Comparison of ENCODE assay signal across 20 cellular contexts in genomic region chr9:24391095-24391494, GRCh38.
DNase-seq lines count a peak whose midpoint lies in the region; ATAC-seq, FAIRE-seq and TF ChIP-seq lines count a peak whose summit lies in the region.
"Had no signal": no experiment of that assay in that cellular context is flagged by ENCODE, and none has a peak within 500 bp of the region (broad histone marks: within the 10 kb centered on the region; RNA-seq: fewer than 3 reads in every experiment).

No MANE protein-coding gene starts in this region.

- H3K27me3 ChIP-seq in NT2/D1 (ENCODE audit: insufficient read depth, insufficient read length) (no peaks in the 10 kb centered on the region), H1 (replicated peaks in 1 of 4; ENCODE audit: control insufficient read depth in 3 of 4, extremely low read depth in 1 of 4, insufficient read depth in 3 of 4, low read length in 3 of 4) (no peaks in the 10 kb centered on the region), neuronal stem cell (ENCODE audit: control insufficient read depth in 3 of 3, insufficient read depth in 3 of 3, low read depth in 1 of 3, low read length in 3 of 3) (no peaks in the 10 kb centered on the region)
- H3K27me3 ChIP-seq: BLaER1 had no signal

- no peak overlapping the region for H2BK5ac ChIP-seq in H1 (ENCODE audit: low read depth, low read length)
- H2BK5ac ChIP-seq in neuronal stem cell (ENCODE audit: low read length), result no peak overlapping the region

- H2BK15ac ChIP-seq in H1 (ENCODE audit: low read length), result no peak overlapping the region
- H2BK15ac ChIP-seq in neuronal stem cell (ENCODE audit: low read length), result no peak overlapping the region

- H2AFZ ChIP-seq in H1 (ENCODE audit: low read length), result peak overlapping the region; percentile 32; the same call in 1 of the 2 replicates
- no peak overlapping the region for H2AFZ ChIP-seq in neuronal stem cell (ENCODE audit: low read length)

- H3K79me1 ChIP-seq in H1 (ENCODE audit: low read depth, low read length) (no peaks in the 10 kb centered on the region), neuronal stem cell (ENCODE audit: low read depth, low read length) (no peaks in the 10 kb centered on the region)

- H3K27ac ChIP-seq in H1 (ENCODE audit: low read depth, low read length) (no peak overlapping the region), neuronal stem cell (replicated peaks; ENCODE audit: low read length) (no peak overlapping the region)
- H3K27ac ChIP-seq: 22Rv1, BLaER1, C4-2B had no signal

- H4K5ac ChIP-seq in H1 (ENCODE audit: insufficient read length, low read depth, low read length), result no peak overlapping the region

- no peak overlapping the region for H2BK20ac ChIP-seq in H1 (ENCODE audit: low read length)

- no peak for TF ChIP-seq CTCF in H1 (IDR thresholded peaks at IDR 0.05; ENCODE audit: control extremely low read depth in 1 of 3, insufficient read depth in 1 of 3, low read depth in 1 of 3, low read length in 3 of 3)
- no peak for TF ChIP-seq CTCF in natural killer cell (IDR thresholded peaks at IDR 0.05)

- no peak overlapping the region for H3K4me3 ChIP-seq in NT2/D1 (ENCODE audit: insufficient read length, low read depth)
- H3K4me3 ChIP-seq in H1 (ENCODE audit: extremely low read depth in 1 of 4, insufficient read depth in 2 of 4, low read depth in 3 of 4, low read length in 4 of 4), result no peak overlapping the region
- no peak overlapping the region for H3K4me3 ChIP-seq in neuronal stem cell (ENCODE audit: low read length in 2 of 2)
- H3K4me3 ChIP-seq: BLaER1 had no signal

- H3K4me1 ChIP-seq in NT2/D1 (ENCODE audit: insufficient read depth, insufficient read length) (peaks cover 3% of the 10 kb centered on the region), H1 (replicated peaks in 1 of 4; ENCODE audit: control insufficient read depth in 3 of 4, insufficient read depth in 4 of 4, low read length in 3 of 4) (no peaks in the 10 kb centered on the region), neuronal stem cell (ENCODE audit: control insufficient read depth in 2 of 2, insufficient read depth in 1 of 2, low read depth in 1 of 2, low read length in 2 of 2) (no peaks in the 10 kb centered on the region)
- H3K4me1 ChIP-seq: BLaER1, Caco-2 had no signal

- 93% methylated on average over 4 of the region's 4 CpGs; no CpG with 5 or more reads in 1 of the 2 experiments for WGBS in H1 (ENCODE audit: extremely low coverage in 1 of 2, insufficient coverage in 1 of 2, insufficient read length in 1 of 2, insufficient replicate concordance in 2 of 2, low coverage in 1 of 2, low lambda C conversion rate in 2 of 2, missing lambda C conversion rate in 1 of 2), 2 experiments
- WGBS in neuronal stem cell (ENCODE audit: extremely low coverage in 2 of 2, insufficient read length in 2 of 2, insufficient replicate concordance in 1 of 2), 2 donors, result no CpG with 5 or more reads among the region's 4 CpGs

- H3K27ac Mint-ChIP-seq in natural killer cell, result no peak overlapping the region
- H3K27ac Mint-ChIP-seq: B cell; CD4-positive, CD25-positive, alpha-beta regulatory T cell; CD8-positive, alpha-beta T cell; H9 had no signal

- no peak overlapping the region for H3K4me3 Mint-ChIP-seq in natural killer cell
- H3K4me3 Mint-ChIP-seq: B cell; CD4-positive, CD25-positive, alpha-beta regulatory T cell; CD8-positive, alpha-beta T cell; H9 had no signal

- H4K8ac ChIP-seq in H1 (ENCODE audit: extremely low read depth, insufficient read depth, low read length) (no peak overlapping the region), neuronal stem cell (ENCODE audit: low read depth, low read length) (no peak overlapping the region)

- H2BK12ac ChIP-seq in H1 (ENCODE audit: low read depth, low read length), result no peak overlapping the region
- H2BK12ac ChIP-seq in neuronal stem cell (ENCODE audit: low read length), result no peak overlapping the region

- H3K14ac ChIP-seq in H1 (ENCODE audit: insufficient read length) (no peak overlapping the region), neuronal stem cell (ENCODE audit: low read length) (no peak overlapping the region)

- TF ChIP-seq EP300 in H1 (IDR thresholded peaks at IDR 0.05; ENCODE audit: borderline replicate concordance in 1 of 2, low read depth in 2 of 2, low read length in 2 of 2), result no peak

- TF ChIP-seq RAD21 in H1 (IDR thresholded peaks at IDR 0.05 in 1 of 2, conservative IDR thresholded peaks at IDR 0.05 in 1 of 2; ENCODE audit: low read depth in 2 of 2, low read length in 2 of 2), result no peak

- no peaks in the 10 kb centered on the region for H3K4me1 Mint-ChIP-seq in natural killer cell
- H3K4me1 Mint-ChIP-seq: B cell; CD4-positive, CD25-positive, alpha-beta regulatory T cell had no signal

- DNase-seq in ELF-1 (ENCODE audit: low read depth, low spot score) (peak; percentile 79), NT2/D1 (ENCODE audit: low read depth, low spot score) (peak; percentile 33), H1 (ENCODE audit: low read depth in 1 of 2, low spot score in 2 of 2) (no peak), neuronal stem cell (ENCODE audit: low spot score) (no peak), natural killer cell (no peak), NCI-H748 (lab: John Stamatoyannopoulos, UW; ENCODE audit: unreplicated experiment) (no peak)
- DNase-seq: Caco-2; CD4-positive, CD25-positive, alpha-beta regulatory T cell; DMS153; DND-41; GDM1; H9 had no signal

- H4K91ac ChIP-seq in H1 (replicated peaks; ENCODE audit: insufficient read length, low read length) (no peak overlapping the region), neuronal stem cell (ENCODE audit: low read depth, low read length, poor library complexity) (no peak overlapping the region)

- POLR2A ChIA-PET in H1 (lab: Charles Lee; ENCODE audit: partially characterized antibody), result no interaction called here

- CTCF ChIA-PET in H1 (lab: Charles Lee; ENCODE audit: partially characterized antibody), result interaction anchor here (0.7 to 1.0 kb wide), 3 partner anchors 13 to 143 kb away, joined by 3 to 4 read pairs (median 4); no protein-coding TSS in a partner anchor

- H3K9me3 ChIP-seq in NT2/D1 (ENCODE audit: insufficient read depth, low read length), result peaks cover 10% of the 10 kb centered on the region; the same call in 1 of the 2 replicates
- H3K9me3 ChIP-seq in H1 (ENCODE audit: insufficient read depth in 2 of 2, low read depth in 1 of 2, low read length in 1 of 2), result no peaks in the 10 kb centered on the region
- no peaks in the 10 kb centered on the region for H3K9me3 ChIP-seq in neuronal stem cell (replicated peaks in 1 of 2; ENCODE audit: control insufficient read depth in 2 of 2, insufficient read depth in 1 of 2, low read depth in 1 of 2, low read length in 2 of 2)
- H3K9me3 ChIP-seq: BLaER1, Caco-2 had no signal

- no peak for FAIRE-seq in H1 (lab: Jason Lieb, UNC)
- FAIRE-seq: A204.1, GM12892 had no signal

- ATAC-seq in natural killer cell, result no peak
- ATAC-seq: CD8-positive, alpha-beta T cell; HCT116 had no signal

- H3K9me3 Mint-ChIP-seq in natural killer cell, result peaks cover 21 to 24% of the 10 kb centered on the region in 2 donors
- H3K9me3 Mint-ChIP-seq: H9 had no signal

- H3K36me3 ChIP-seq in NT2/D1 (ENCODE audit: insufficient read depth, insufficient read length, low read length), result no peaks in the 10 kb centered on the region
- no peaks in the 10 kb centered on the region for H3K36me3 ChIP-seq in H1 (ENCODE audit: control insufficient read depth in 2 of 4, insufficient read depth in 4 of 4, low read length in 3 of 4)
- no peaks in the 10 kb centered on the region for H3K36me3 ChIP-seq in neuronal stem cell (replicated peaks in 1 of 2; ENCODE audit: control insufficient read depth in 2 of 2, insufficient read depth in 2 of 2, low read length in 2 of 2)
- H3K36me3 ChIP-seq: BLaER1 had no signal

- no peaks in the 10 kb centered on the region for H3K79me2 ChIP-seq in H1 (ENCODE audit: control insufficient read depth in 1 of 2, insufficient read depth in 2 of 2, low read length in 2 of 2)

- intact Hi-C loops in natural killer cell (cut with micrococcal nuclease), result no loop called here

- H3K4me2 ChIP-seq in H1 (ENCODE audit: insufficient read depth in 1 of 2, low read depth in 2 of 2, low read length in 2 of 2), result no peak overlapping the region
- no peak overlapping the region for H3K4me2 ChIP-seq in neuronal stem cell (ENCODE audit: insufficient read depth, low read length, poor library complexity, severe bottlenecking)
- H3K4me2 ChIP-seq: BLaER1 had no signal

- no peak overlapping the region for H3K56ac ChIP-seq in H1 (replicated peaks; ENCODE audit: insufficient read length, low read depth, low read length)

- no peak for TF ChIP-seq POLR2A in H1 (IDR thresholded peaks at IDR 0.05; ENCODE audit: control extremely low read depth in 1 of 2, low read depth in 2 of 2, low read length in 2 of 2)

- no peak overlapping the region for H3K23ac ChIP-seq in H1 (ENCODE audit: insufficient read length)
- H3K23ac ChIP-seq in neuronal stem cell (ENCODE audit: low read depth, low read length, poor library complexity), result no peak overlapping the region

- H3K4ac ChIP-seq in H1 (replicated peaks; ENCODE audit: insufficient read length, low read depth, low read length), result no peak overlapping the region
- no peak overlapping the region for H3K4ac ChIP-seq in neuronal stem cell (ENCODE audit: low read length)

- no peak overlapping the region for H3K9ac ChIP-seq in NT2/D1 (ENCODE audit: insufficient read length, low read depth)
- no peak overlapping the region for H3K9ac ChIP-seq in H1 (replicated peaks in 1 of 4; ENCODE audit: extremely low read depth in 1 of 4, low read depth in 3 of 4, low read length in 3 of 4)
- H3K9ac ChIP-seq in neuronal stem cell (ENCODE audit: low read depth, low read length, poor library complexity), result no peak overlapping the region
- H3K9ac ChIP-seq: BLaER1 had no signal

- H3K23me2 ChIP-seq in H1 (ENCODE audit: low read depth, low read length), result no peaks in the 10 kb centered on the region

- H3K18ac ChIP-seq in H1 (ENCODE audit: extremely low read depth, low read length) (no peak overlapping the region), neuronal stem cell (ENCODE audit: low read length) (no peak overlapping the region)

- H4K20me1 ChIP-seq in H1 (replicated peaks in 1 of 2; ENCODE audit: control insufficient read depth in 1 of 2, insufficient read depth in 2 of 2, low read length in 2 of 2), result no peaks in the 10 kb centered on the region
- H4K20me1 ChIP-seq: BLaER1 had no signal

- no peak overlapping the region for H2AK5ac ChIP-seq in H1 (ENCODE audit: low read depth, low read length)
- H2AK5ac ChIP-seq in neuronal stem cell (ENCODE audit: low read depth, low read length), result no peak overlapping the region

- H3K36me3 Mint-ChIP-seq in natural killer cell, result peaks cover 18% of the 10 kb centered on the region
- H3K36me3 Mint-ChIP-seq: CD4-positive, CD25-positive, alpha-beta regulatory T cell; CD8-positive, alpha-beta T cell had no signal

- H3K27me3 Mint-ChIP-seq in natural killer cell (ENCODE audit: low read depth in 2 of 2), result no peaks in the 10 kb centered on the region
- H3K27me3 Mint-ChIP-seq: B cell; CD4-positive, CD25-positive, alpha-beta regulatory T cell had no signal

- H2BK120ac ChIP-seq in H1 (replicated peaks; ENCODE audit: low read depth, low read length), result no peak overlapping the region
- no peak overlapping the region for H2BK120ac ChIP-seq in neuronal stem cell (ENCODE audit: low read depth, low read length)

TF ChIP-seq in H1, 55 proteins besides CTCF, POLR2A, EP300 and RAD21 (continues in another document):
- TF ChIP-seq RNF2 (IDR thresholded peaks at IDR 0.05; ENCODE audit: borderline replicate concordance, low read depth, low read length, missing control alignments, poor library complexity, severe bottlenecking) (no peak), CEBPB (IDR thresholded peaks at IDR 0.05; ENCODE audit: low read depth, low read length) (no peak)

Comparison
In these comparisons a context has a peak if more than half of its experiments do, and no peak if none do; other contexts are left out.
1. DNase-seq: peak in ELF-1 (single experiment) and NT2/D1 (single experiment); none in H1 (0 of 2), neuronal stem cell (single experiment), natural killer cell (single experiment) and NCI-H748 (single experiment).